In genomic region chr17:75637143-75637538, GRCh38 we compare ENCODE assay signal across 17 cellular contexts. TPM values are rescaled to one million over a fixed set of nuclear protein-coding genes. Genes with fewer than 3 reads are reported as not detected.
DNase-seq lines count a peak whose midpoint lies in the region; ATAC-seq lines count a peak whose summit lies in the region.
"Had no signal": no experiment of that assay in that cellular context is flagged by ENCODE, and none has a peak within 500 bp of the region (broad histone marks: within the 10 kb centered on the region; RNA-seq: fewer than 3 reads in every experiment).

No MANE protein-coding gene starts in this region.

- H3K27me3 ChIP-seq in neuronal stem cell (ENCODE audit: control insufficient read depth in 3 of 3, insufficient read depth in 3 of 3, low read depth in 1 of 3, low read length in 3 of 3) = no peaks in the 10 kb centered on the region
- H3K27me3 ChIP-seq: right lobe of liver had no signal

- peaks cover 10% of the 10 kb centered on the region for H3K4me1 Mint-ChIP-seq in activated T-cell treated with anti-CD3 and anti-CD28 coated beads, Interleukin-2, amount 50 U/mL, for 24 hours (ENCODE audit: low read depth)
- peaks cover 5% of the 10 kb centered on the region for H3K4me1 Mint-ChIP-seq in activated CD4-positive, alpha-beta T cell treated with anti-CD3 and anti-CD28 coated beads for 36 hours

- peak overlapping the region; percentile 50 for H3K14ac ChIP-seq in neuronal stem cell (ENCODE audit: low read length)

- no peak overlapping the region for H3K4me3 ChIP-seq in neuronal stem cell (ENCODE audit: low read length in 2 of 2)
- H3K4me3 ChIP-seq: PC-9, right lobe of liver had no signal

- peaks cover 24 to 25% of the 10 kb centered on the region in 2 donors for H3K4me1 ChIP-seq in neuronal stem cell (ENCODE audit: control insufficient read depth in 2 of 2, insufficient read depth in 1 of 2, low read depth in 1 of 2, low read length in 2 of 2)

- H3K4me2 ChIP-seq in neuronal stem cell (ENCODE audit: insufficient read depth, low read length, poor library complexity, severe bottlenecking) = no peak overlapping the region
- H3K4me2 ChIP-seq: PC-9 had no signal

- no peak overlapping the region for H3K9ac ChIP-seq in neuronal stem cell (ENCODE audit: low read depth, low read length, poor library complexity)

- H3K27me3 Mint-ChIP-seq in activated T-cell treated with anti-CD3 and anti-CD28 coated beads, Interleukin-2, amount 50 U/mL, for 24 hours = no peaks in the 10 kb centered on the region
- no peaks in the 10 kb centered on the region for H3K27me3 Mint-ChIP-seq in activated CD4-positive, alpha-beta T cell treated with anti-CD3 and anti-CD28 coated beads for 36 hours

- intact Hi-C loops in Right ventricle myocardium inferior (cut with DNase I) = no loop called here
- intact Hi-C loops in cardiac septum (cut with DNase I) = no loop called here
- intact Hi-C loops in left ventricle myocardium superior (cut with micrococcal nuclease) = no loop called here
- intact Hi-C loops in activated CD4-positive, alpha-beta T cell treated with anti-CD3 and anti-CD28 coated beads for 36 hours (cut with DNase I, micrococcal nuclease) = no loop called here

- no peak overlapping the region for H4K91ac ChIP-seq in neuronal stem cell (ENCODE audit: low read depth, low read length, poor library complexity)

- peaks cover 0 to 2% of the 10 kb centered on the region in 2 donors for H3K9me3 ChIP-seq in neuronal stem cell (replicated peaks in 1 of 2; ENCODE audit: control insufficient read depth in 2 of 2, insufficient read depth in 1 of 2, low read depth in 1 of 2, low read length in 2 of 2)
- H3K9me3 ChIP-seq: right lobe of liver had no signal

- no peak overlapping the region for H4K8ac ChIP-seq in neuronal stem cell (ENCODE audit: low read depth, low read length)

- H3K27ac ChIP-seq in neuronal stem cell (replicated peaks; ENCODE audit: low read length) = no peak overlapping the region
- H3K27ac ChIP-seq: PC-9, right lobe of liver had no signal

- no peak overlapping the region for H2BK15ac ChIP-seq in neuronal stem cell (ENCODE audit: low read length)

- DNase-seq in Right ventricle myocardium inferior (ENCODE audit: missing footprints) (peak; percentile 83), cardiac septum (ENCODE audit: low spot score) (no peak), left ventricle myocardium superior (peak; percentile 88), neuronal stem cell (ENCODE audit: low spot score) (no peak), NCI-H2081 (lab: John Stamatoyannopoulos, UW) (no peak)
- DNase-seq in activated T-cell treated with anti-CD3 and anti-CD28 coated beads, Interleukin-2, amount 50 U/mL, for 24 hours = no peak
- DNase-seq in activated CD4-positive, alpha-beta T cell treated with anti-CD3 and anti-CD28 coated beads for 36 hours = no peak
- no peak for DNase-seq in stimulated activated CD4-positive, alpha-beta T cell treated with anti-CD3 and anti-CD28 coated beads, Interleukin-15, amount 100 ng/mL, for 24 hours
- DNase-seq: activated CD4-positive, alpha-beta T cell treated with anti-CD3 and anti-CD28 coated beads, Interleukin-2, amount 50 U/mL, for 48 hours; CD8-positive, alpha-beta T cell; islet precursor cell; NCI-H510A; PC-9; stimulated activated CD4-positive, alpha-beta T cell treated with anti-CD3 and anti-CD28 coated beads, Interleukin-2, amount 100 ng/mL, for 24 hours had no signal

- no peaks in the 10 kb centered on the region for H3K9me3 Mint-ChIP-seq in activated T-cell treated with anti-CD3 and anti-CD28 coated beads, Interleukin-2, amount 50 U/mL, for 24 hours
- H3K9me3 Mint-ChIP-seq in activated CD4-positive, alpha-beta T cell treated with anti-CD3 and anti-CD28 coated beads for 36 hours (ENCODE audit: low read depth) = no peaks in the 10 kb centered on the region
- H3K9me3 Mint-ChIP-seq: activated T-helper 1 cell treated with anti-CD3 and anti-CD28 coated beads, Interleukin-12 subunit alpha, Interleukin-12 subunit beta, Interleukin-2, Interleukin-4 antibody, amounts not matched to agents 30 ng/mL and 10 ng/mL and 1 ng/mL, durations not matched to agents 14 hours and 24 hours and 36 hours; CD8-positive, alpha-beta T cell had no signal

- ATAC-seq in Right ventricle myocardium inferior = peak; percentile 17
- ATAC-seq in left ventricle myocardium superior = peak; percentile 32
- ATAC-seq in activated CD4-positive, alpha-beta T cell treated with anti-CD3 and anti-CD28 coated beads for 36 hours = no peak
- ATAC-seq: CD8-positive, alpha-beta T cell; right lobe of liver had no signal

- peaks cover 6% of the 10 kb centered on the region for H3K36me3 Mint-ChIP-seq in activated T-cell treated with anti-CD3 and anti-CD28 coated beads, Interleukin-2, amount 50 U/mL, for 24 hours (ENCODE audit: low read depth)
- H3K36me3 Mint-ChIP-seq in activated CD4-positive, alpha-beta T cell treated with anti-CD3 and anti-CD28 coated beads for 36 hours (ENCODE audit: low read depth) = no peaks in the 10 kb centered on the region

- CTCF ChIA-PET in activated CD4-positive, alpha-beta T cell treated with anti-CD3 and anti-CD28 coated beads for 36 hours (lab: Charles Lee) = interaction anchor here (0.7 to 10.5 kb wide), 4 partner anchors 8 to 111 kb away, joined by 3 to 242 read pairs (median 6); a partner anchor contains a TSS

- H2BK5ac ChIP-seq in neuronal stem cell (ENCODE audit: low read length) = no peak overlapping the region

- H3K4ac ChIP-seq in neuronal stem cell (ENCODE audit: low read length) = no peak overlapping the region

- H3K18ac ChIP-seq in neuronal stem cell (ENCODE audit: low read length) = peak overlapping the region; percentile 19

- H3K23ac ChIP-seq in neuronal stem cell (ENCODE audit: low read depth, low read length, poor library complexity) = no peak overlapping the region

- no peak overlapping the region for H3K27ac Mint-ChIP-seq in activated T-cell treated with anti-CD3 and anti-CD28 coated beads, Interleukin-2, amount 50 U/mL, for 24 hours
- H3K27ac Mint-ChIP-seq in activated CD4-positive, alpha-beta T cell treated with anti-CD3 and anti-CD28 coated beads for 36 hours = no peak overlapping the region
- H3K27ac Mint-ChIP-seq: activated T-helper 1 cell treated with anti-CD3 and anti-CD28 coated beads, Interleukin-12 subunit alpha, Interleukin-12 subunit beta, Interleukin-2, Interleukin-4 antibody, amounts not matched to agents 30 ng/mL and 10 ng/mL and 1 ng/mL, durations not matched to agents 14 hours and 24 hours and 36 hours; CD8-positive, alpha-beta T cell had no signal

- peak overlapping the region; percentile 63 for H2BK12ac ChIP-seq in neuronal stem cell (ENCODE audit: low read length)

- peaks cover 3% of the 10 kb centered on the region for H3K79me1 ChIP-seq in neuronal stem cell (ENCODE audit: low read depth, low read length)

- WGBS in neuronal stem cell (ENCODE audit: extremely low coverage in 2 of 2, insufficient read length in 2 of 2, insufficient replicate concordance in 1 of 2), 2 donors = no CpG with 5 or more reads among the region's 13 CpGs

- no peak overlapping the region for H3K4me3 Mint-ChIP-seq in activated T-cell treated with anti-CD3 and anti-CD28 coated beads, Interleukin-2, amount 50 U/mL, for 24 hours
- H3K4me3 Mint-ChIP-seq in activated CD4-positive, alpha-beta T cell treated with anti-CD3 and anti-CD28 coated beads for 36 hours = no peak overlapping the region
- H3K4me3 Mint-ChIP-seq: activated T-helper 1 cell treated with anti-CD3 and anti-CD28 coated beads, Interleukin-12 subunit alpha, Interleukin-12 subunit beta, Interleukin-2, Interleukin-4 antibody, amounts not matched to agents 30 ng/mL and 10 ng/mL and 1 ng/mL, durations not matched to agents 14 hours and 24 hours and 36 hours; CD8-positive, alpha-beta T cell had no signal

- no peak overlapping the region for H2BK120ac ChIP-seq in neuronal stem cell (ENCODE audit: low read depth, low read length)

- no peak overlapping the region for H2AFZ ChIP-seq in neuronal stem cell (ENCODE audit: low read length)
- H2AFZ ChIP-seq: PC-9 had no signal

- peaks cover under 1 to 6% of the 10 kb centered on the region in 2 donors for H3K36me3 ChIP-seq in neuronal stem cell (replicated peaks in 1 of 2; ENCODE audit: control insufficient read depth in 2 of 2, insufficient read depth in 2 of 2, low read length in 2 of 2)
- H3K36me3 ChIP-seq: right lobe of liver had no signal

- POLR2A ChIA-PET in activated CD4-positive, alpha-beta T cell treated with anti-CD3 and anti-CD28 coated beads for 36 hours (lab: Charles Lee) = no interaction called here

- H2AK5ac ChIP-seq in neuronal stem cell (ENCODE audit: low read depth, low read length) = no peak overlapping the region

RNA-seq across cellular contexts. Expression of gene SMIM5, which starts 3.9 kb away (rescaled TPM):
- total RNA-seq in Right ventricle myocardium inferior (11.4 TPM), cardiac septum (1.7 TPM), left ventricle myocardium superior (15.8 TPM)
- polyA plus RNA-seq in neuronal stem cell (2013, experiment 1 of 2) = not detected
- polyA plus RNA-seq in neuronal stem cell (2013, experiment 2 of 2) = not detected
- total RNA-seq in activated CD4-positive, alpha-beta T cell treated with anti-CD3 and anti-CD28 coated beads for 36 hours = under 1 TPM; 0.12 to 0.14 TPM
- total RNA-seq: activated T-helper 1 cell treated with anti-CD3 and anti-CD28 coated beads, Interleukin-12 subunit alpha, Interleukin-12 subunit beta, Interleukin-2, Interleukin-4 antibody, amounts not matched to agents 30 ng/mL and 10 ng/mL and 1 ng/mL, durations not matched to agents 14 hours and 24 hours and 36 hours; Daoy had no signal

RNA-seq across cellular contexts. Expression of gene RECQL5, which starts 29.8 kb away (rescaled TPM):
- total RNA-seq in Right ventricle myocardium inferior = 15.9 TPM
- total RNA-seq in cardiac septum = 11.3 TPM
- 14.3 TPM for total RNA-seq in left ventricle myocardium superior
- 16.5 TPM for polyA plus RNA-seq in neuronal stem cell (2013, experiment 1 of 2)
- polyA plus RNA-seq in neuronal stem cell (2013, experiment 2 of 2) = 16.0 TPM
- 10 to 100 TPM; 36.4 to 40.5 TPM for total RNA-seq in activated CD4-positive, alpha-beta T cell treated with anti-CD3 and anti-CD28 coated beads for 36 hours

RNA-seq across cellular contexts. Expression of gene SAP30BP, which starts 30.0 kb away (rescaled TPM):
- total RNA-seq in Right ventricle myocardium inferior = 47.4 TPM
- total RNA-seq in cardiac septum = 47.2 TPM
- 47.8 TPM for total RNA-seq in left ventricle myocardium superior
- polyA plus RNA-seq in neuronal stem cell (2013, experiment 1 of 2) = 54.0 TPM
- polyA plus RNA-seq in neuronal stem cell (2013, experiment 2 of 2) = 51.1 TPM
- total RNA-seq in activated CD4-positive, alpha-beta T cell treated with anti-CD3 and anti-CD28 coated beads for 36 hours = 10 to 100 TPM; 87.8 to 100.0 TPM

RNA-seq across cellular contexts. Expression of gene MYO15B, which starts 49.5 kb away (rescaled TPM):
- total RNA-seq in Right ventricle myocardium inferior = 43.7 TPM
- total RNA-seq in cardiac septum = 62.8 TPM
- 48.2 TPM for total RNA-seq in left ventricle myocardium superior
- 8.5 TPM for polyA plus RNA-seq in neuronal stem cell (2013, experiment 1 of 2)
- polyA plus RNA-seq in neuronal stem cell (2013, experiment 2 of 2) = 8.9 TPM
- total RNA-seq in activated CD4-positive, alpha-beta T cell treated with anti-CD3 and anti-CD28 coated beads for 36 hours = 10 to 100 TPM; 20.8 to 22.4 TPM

Comparison
In these comparisons a context has a peak if more than half of its experiments do, and no peak if none do; other contexts are left out.
1. DNase-seq: peak in Right ventricle myocardium inferior (single experiment) and left ventricle myocardium superior (single experiment); none in cardiac septum (single experiment), neuronal stem cell (single experiment), activated T-cell treated with anti-CD3 and anti-CD28 coated beads, Interleukin-2, amount 50 U/mL, for 24 hours (single experiment), activated CD4-positive, alpha-beta T cell treated with anti-CD3 and anti-CD28 coated beads for 36 hours (single experiment), stimulated activated CD4-positive, alpha-beta T cell treated with anti-CD3 and anti-CD28 coated beads, Interleukin-15, amount 100 ng/mL, for 24 hours (single experiment) and NCI-H2081 (0 of 2).